Comparison of ENCODE assay signal across 15 cellular contexts in genomic region chr7:7897509-7897908, GRCh38.
"Had no signal": no experiment of that assay in that cellular context is flagged by ENCODE, and none has a peak within 500 bp of the region (broad histone marks: within the 10 kb centered on the region; RNA-seq: fewer than 3 reads in every experiment).

No MANE protein-coding gene starts in this region.

- H3K27ac ChIP-seq: dorsolateral prefrontal cortex, epithelial cell of prostate, hepatocyte, left lung, tibial artery, VCaP had no signal

- H3K27me3 ChIP-seq: dorsolateral prefrontal cortex, hepatocyte, left lung, tibial artery had no signal

- H3K4me1 ChIP-seq: left lung, tibial artery had no signal

- DNase-seq: activated CD4-positive, alpha-beta T cell treated with anti-CD3 and anti-CD28 coated beads for 1 hour; activated CD4-positive, alpha-beta T cell treated with anti-CD3 and anti-CD28 coated beads, Interleukin-2, amount 50 U/mL, for 4 hours; dorsolateral prefrontal cortex; islet precursor cell; left lung; occipital lobe; stimulated activated CD4-positive, alpha-beta T cell treated with anti-CD3 and anti-CD28 coated beads, Interleukin-2, amount 100 ng/mL, for 24 hours; stimulated activated naive CD8-positive, alpha-beta T cell treated with anti-CD3 and anti-CD28 coated beads, Interleukin-15, Interleukin-2, amounts not matched to agents 100 U/mL and 50 U/mL, for 24 hours; substantia nigra; tibial artery had no signal

- H3K4me3 ChIP-seq: dorsolateral prefrontal cortex, hepatocyte, left lung, tibial artery had no signal

- H3K36me3 ChIP-seq: left lung had no signal

- H3K27me3 Mint-ChIP-seq: activated naive CD8-positive, alpha-beta T cell had no signal

- H3K9me3 ChIP-seq: left lung, tibial artery had no signal

- H3K9me3 Mint-ChIP-seq: T-helper 1 cell treated with Interleukin-12 subunit alpha and Interleukin-12 subunit beta and Interleukin-4 antibody, amounts not matched to agents 30 μg/mL and 1 μg/mL, for 36 hours had no signal

- H3K4me3 Mint-ChIP-seq: activated naive CD8-positive, alpha-beta T cell; T-helper 1 cell treated with Interleukin-12 subunit alpha and Interleukin-12 subunit beta and Interleukin-4 antibody, amounts not matched to agents 30 μg/mL and 1 μg/mL, for 36 hours had no signal

- H3K27ac Mint-ChIP-seq: activated naive CD8-positive, alpha-beta T cell; T-helper 1 cell treated with Interleukin-12 subunit alpha and Interleukin-12 subunit beta and Interleukin-4 antibody, amounts not matched to agents 30 μg/mL and 1 μg/mL, for 36 hours had no signal
